In the genomic region with DNA sequence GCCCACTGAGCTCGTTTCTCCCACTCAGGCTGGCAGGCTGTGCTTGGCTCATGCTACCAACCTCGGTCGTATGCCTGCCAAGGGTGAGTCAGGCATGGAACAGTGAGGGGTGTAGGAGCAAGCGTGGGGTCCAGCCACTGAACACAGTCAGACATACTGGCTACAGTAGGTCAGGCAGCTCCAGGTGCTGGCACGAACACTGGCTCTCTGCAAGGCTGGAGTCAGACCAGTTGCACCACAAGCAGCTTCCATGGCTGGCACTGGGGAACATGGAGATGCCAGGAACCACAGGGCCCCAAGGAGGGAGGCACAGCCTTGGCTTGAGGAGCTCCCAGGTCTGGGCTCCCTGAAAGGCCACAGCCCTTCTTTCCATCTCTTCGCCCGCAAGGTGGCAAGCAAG, we compare ENCODE assay signal across 26 cellular contexts.
A peak's percentile ranks its signal among the peaks of the same experiment; 100 is the strongest.
DNase-seq lines count a peak whose midpoint lies in the region; ATAC-seq, FAIRE-seq and TF ChIP-seq lines count a peak whose summit lies in the region.
"Had no signal": no experiment of that assay in that cellular context is flagged by ENCODE, and none has a peak within 500 bp of the region (broad histone marks: within the 10 kb centered on the region; RNA-seq: fewer than 3 reads in every experiment).

No MANE protein-coding gene starts in this region.

- H3K27ac ChIP-seq in PC-3 (ENCODE audit: low read length) (no peak overlapping the region), kidney (ENCODE audit: low read depth in 2 of 2, low read length in 2 of 2) (no peak overlapping the region)
- H3K27ac ChIP-seq: 22Rv1; A549; BLaER1 treated with 17β-estradiol and CSF1 and Interleukin-3, amounts not matched to agents 10 nM and 100 nM; C4-2B had no signal

- H3K4me2 ChIP-seq in PC-3 (ENCODE audit: low read length) = no peak overlapping the region
- H3K4me2 ChIP-seq: A549; BLaER1 treated with 17β-estradiol and CSF1 and Interleukin-3, amounts not matched to agents 10 nM and 100 nM had no signal

- no peak overlapping the region for H3K4me3 Mint-ChIP-seq in stimulated activated effector memory CD8-positive, alpha-beta T cell treated with anti-CD3 and anti-CD28 coated beads, Interleukin-12 subunit alpha, Interleukin-12 subunit beta, amount 100 ng/mL, for 72 hours
- H3K4me3 Mint-ChIP-seq: B cell; CD4-positive, alpha-beta T cell; CD8-positive, alpha-beta T cell had no signal

- H2AFZ ChIP-seq in PC-3 (ENCODE audit: low read length) = no peak overlapping the region

- POLR2A ChIA-PET in PC-3 (lab: Charles Lee; ENCODE audit: unreplicated experiment) = no interaction called here

- intact Hi-C loops in PC-3 (cut with micrococcal nuclease) (no loop called here), kidney (cut with DNase I) (no loop called here)

- BruUV-seq in PC-3 (replicated peaks; lab: Mats Ljungman, UMichigan) = no TSS peak

- no peak for TF ChIP-seq CTCF in PC-3 (conservative IDR thresholded peaks at IDR 0.05; ENCODE audit: low read depth, low read length)
- no peak for TF ChIP-seq CTCF in kidney (IDR thresholded peaks at IDR 0.05; ENCODE audit: borderline replicate concordance, extremely low read depth, insufficient read depth)

- FAIRE-seq in kidney (lab: Jason Lieb, UNC) = no peak
- FAIRE-seq: A549, D721Med, GM12878, GM12892, GM19239 had no signal

- peaks cover 12% of the 10 kb centered on the region for H3K9me3 Mint-ChIP-seq in stimulated activated effector memory CD8-positive, alpha-beta T cell treated with anti-CD3 and anti-CD28 coated beads, Interleukin-12 subunit alpha, Interleukin-12 subunit beta, amount 100 ng/mL, for 72 hours

- H3K9me3 ChIP-seq in MG63 = no peaks in the 10 kb centered on the region
- H3K9me3 ChIP-seq in PC-3 (ENCODE audit: low read length) = peaks cover 14% of the 10 kb centered on the region
- peaks cover 3 to 4% of the 10 kb centered on the region in 2 donors for H3K9me3 ChIP-seq in kidney (ENCODE audit: control insufficient read depth in 1 of 2, low read length in 2 of 2)
- H3K9me3 ChIP-seq: A549, Caco-2 had no signal

- H3K27me3 ChIP-seq in MG63 = no peaks in the 10 kb centered on the region
- H3K27me3 ChIP-seq in PC-3 (ENCODE audit: low read length) = no peaks in the 10 kb centered on the region
- H3K27me3 ChIP-seq: BLaER1 treated with 17β-estradiol and CSF1 and Interleukin-3, amounts not matched to agents 10 nM and 100 nM had no signal

- H3K9ac ChIP-seq in PC-3 (ENCODE audit: low read length) (no peak overlapping the region), kidney (ENCODE audit: low read length in 2 of 2) (no peak overlapping the region)
- H3K9ac ChIP-seq: BLaER1 treated with 17β-estradiol and CSF1 and Interleukin-3, amounts not matched to agents 10 nM and 100 nM had no signal

- H3F3A ChIP-seq in PC-3 (ENCODE audit: low read length, unreplicated experiment) = no peaks in the 10 kb centered on the region

- peak; percentile 3 for DNase-seq in MG63
- DNase-seq in PC-3 = peak; percentile 3
- DNase-seq in kidney = peak; percentile 39
- DNase-seq in stimulated activated effector memory CD8-positive, alpha-beta T cell treated with anti-CD3 and anti-CD28 coated beads, Interleukin-12 subunit alpha, Interleukin-12 subunit beta, amount 100 ng/mL, for 72 hours (ENCODE audit: low spot score in 2 of 2) = no peak
- DNase-seq in NCI-H1092 (lab: John Stamatoyannopoulos, UW) = no peak
- DNase-seq in stimulated activated CD4-positive, alpha-beta T cell treated with anti-CD3 and anti-CD28 coated beads, Interleukin-4, amount 100 ng/mL, for 4 hours = no peak
- DNase-seq: AML-193; Caco-2; Calu3; CD4-positive, alpha-beta T cell; CD8-positive, alpha-beta T cell; DMS153; DMS79; DND-41; EL; GDM1 had no signal

- H3K4me3 ChIP-seq in MG63 (no peak overlapping the region), PC-3 (ENCODE audit: low read length) (no peak overlapping the region), kidney (ENCODE audit: low read length in 2 of 2) (no peak overlapping the region)
- H3K4me3 ChIP-seq: A549; BLaER1 treated with 17β-estradiol and CSF1 and Interleukin-3, amounts not matched to agents 10 nM and 100 nM; GM12878 had no signal

- ATAC-seq in PC-3 = no peak
- peak; percentile 16 for ATAC-seq in stimulated activated effector memory CD8-positive, alpha-beta T cell treated with anti-CD3 and anti-CD28 coated beads, Interleukin-12 subunit alpha, Interleukin-12 subunit beta, amount 100 ng/mL, for 72 hours
- no peak for ATAC-seq in HG03520 (IDR thresholded peaks at IDR 0.05; ENCODE audit: unreplicated experiment)
- ATAC-seq: A549; CD8-positive, alpha-beta T cell; GM12878 had no signal

- no peaks in the 10 kb centered on the region for H3K9me2 ChIP-seq in PC-3 (replicated peaks; ENCODE audit: low read length)

- H3K36me3 ChIP-seq in MG63 (no peaks in the 10 kb centered on the region), PC-3 (ENCODE audit: low read depth, low read length) (no peaks in the 10 kb centered on the region), kidney (ENCODE audit: control insufficient read depth in 1 of 2, insufficient read depth in 2 of 2, low read length in 2 of 2) (no peaks in the 10 kb centered on the region)
- H3K36me3 ChIP-seq: BLaER1 treated with 17β-estradiol and CSF1 and Interleukin-3, amounts not matched to agents 10 nM and 100 nM had no signal

- no peak overlapping the region for H3K27ac Mint-ChIP-seq in stimulated activated effector memory CD8-positive, alpha-beta T cell treated with anti-CD3 and anti-CD28 coated beads, Interleukin-12 subunit alpha, Interleukin-12 subunit beta, amount 100 ng/mL, for 72 hours
- H3K27ac Mint-ChIP-seq: B cell; CD4-positive, alpha-beta T cell; CD8-positive, alpha-beta T cell had no signal

- CTCF ChIA-PET in PC-3 (lab: Charles Lee) = no interaction called here

- H3K79me2 ChIP-seq in PC-3 (ENCODE audit: low read length) = no peaks in the 10 kb centered on the region

- H4K20me1 ChIP-seq in PC-3 (ENCODE audit: low read length) = no peaks in the 10 kb centered on the region
- H4K20me1 ChIP-seq: BLaER1 treated with 17β-estradiol and CSF1 and Interleukin-3, amounts not matched to agents 10 nM and 100 nM had no signal

- H3K4me1 ChIP-seq in PC-3 (ENCODE audit: insufficient read depth, low read length) = no peaks in the 10 kb centered on the region
- H3K4me1 ChIP-seq in kidney (ENCODE audit: control insufficient read depth in 1 of 2, insufficient read depth in 1 of 2, low read depth in 1 of 2, low read length in 2 of 2) = no peaks in the 10 kb centered on the region
- H3K4me1 ChIP-seq: A549; BLaER1 treated with 17β-estradiol and CSF1 and Interleukin-3, amounts not matched to agents 10 nM and 100 nM; Caco-2 had no signal

- no peaks in the 10 kb centered on the region for H3K36me3 Mint-ChIP-seq in stimulated activated effector memory CD8-positive, alpha-beta T cell treated with anti-CD3 and anti-CD28 coated beads, Interleukin-12 subunit alpha, Interleukin-12 subunit beta, amount 100 ng/mL, for 72 hours
- H3K36me3 Mint-ChIP-seq: CD8-positive, alpha-beta T cell had no signal

- H3K4me1 Mint-ChIP-seq in stimulated activated effector memory CD8-positive, alpha-beta T cell treated with anti-CD3 and anti-CD28 coated beads, Interleukin-12 subunit alpha, Interleukin-12 subunit beta, amount 100 ng/mL, for 72 hours = no peaks in the 10 kb centered on the region
- H3K4me1 Mint-ChIP-seq: B cell had no signal

Comparison
In these comparisons a context has a peak if more than half of its experiments do, and no peak if none do; other contexts are left out.
1. DNase-seq: peak in MG63 (single experiment), PC-3 (single experiment) and kidney (single experiment); none in stimulated activated effector memory CD8-positive, alpha-beta T cell treated with anti-CD3 and anti-CD28 coated beads, Interleukin-12 subunit alpha, Interleukin-12 subunit beta, amount 100 ng/mL, for 72 hours (0 of 2), NCI-H1092 (single experiment) and stimulated activated CD4-positive, alpha-beta T cell treated with anti-CD3 and anti-CD28 coated beads, Interleukin-4, amount 100 ng/mL, for 4 hours (0 of 2).